ENCODE assay signal across 20 cellular contexts in genomic region chr2:46303822-46304221, GRCh38. TPM values are rescaled to one million over a fixed set of nuclear protein-coding genes. Genes with fewer than 3 reads are reported as not detected.
DNase-seq lines count a peak whose midpoint lies in the region; ATAC-seq, FAIRE-seq and TF ChIP-seq lines count a peak whose summit lies in the region.
"Had no signal": no experiment of that assay in that cellular context is flagged by ENCODE, and none has a peak within 500 bp of the region (broad histone marks: within the 10 kb centered on the region; RNA-seq: fewer than 3 reads in every experiment).

No MANE protein-coding gene starts in this region.

- H3K27me3 ChIP-seq in right atrium auricular region = no peaks in the 10 kb centered on the region
- no peaks in the 10 kb centered on the region for H3K27me3 ChIP-seq in duodenal mucosa (ENCODE audit: control insufficient read depth in 1 of 2, insufficient read depth in 2 of 2, low read length in 2 of 2)
- H3K27me3 ChIP-seq in mucosa of rectum (ENCODE audit: control insufficient read depth in 2 of 2, insufficient read depth in 2 of 2, low read length in 2 of 2) = no peaks in the 10 kb centered on the region
- no peaks in the 10 kb centered on the region for H3K27me3 ChIP-seq in tibial nerve
- H3K27me3 ChIP-seq: MG63 had no signal

- H3K36me3 ChIP-seq in right atrium auricular region = no peaks in the 10 kb centered on the region
- H3K36me3 ChIP-seq in duodenal mucosa (ENCODE audit: control insufficient read depth in 1 of 2, insufficient read depth in 2 of 2, low read length in 2 of 2) = peaks cover 0 to 6% of the 10 kb centered on the region in 2 donors
- H3K36me3 ChIP-seq in mucosa of rectum (ENCODE audit: control insufficient read depth in 2 of 2, insufficient read depth in 2 of 2, low read length in 2 of 2) = peaks cover 3% of the 10 kb centered on the region in 2 donors
- H3K36me3 ChIP-seq in tibial nerve = no peaks in the 10 kb centered on the region
- H3K36me3 ChIP-seq: cardiac muscle cell had no signal

- ATAC-seq in left ventricle myocardium superior = no peak
- no peak for ATAC-seq in HG03025 (IDR thresholded peaks at IDR 0.05; ENCODE audit: low FRiP score, unreplicated experiment)
- ATAC-seq: stimulated activated naive CD8-positive, alpha-beta T cell treated with anti-CD3 and anti-CD28 coated beads, Interleukin-15, amount 100 ng/mL, for 72 hours had no signal

- no peak overlapping the region for H3K9ac ChIP-seq in duodenal mucosa (ENCODE audit: low read depth in 1 of 2, low read length in 2 of 2)
- H3K9ac ChIP-seq in mucosa of rectum (ENCODE audit: low read depth in 1 of 2, low read length in 2 of 2) = no peak overlapping the region

- H3K9me3 ChIP-seq in right atrium auricular region (no peaks in the 10 kb centered on the region), duodenal mucosa (ENCODE audit: control insufficient read depth in 1 of 2, low read length in 2 of 2) (no peaks in the 10 kb centered on the region), mucosa of rectum (ENCODE audit: control insufficient read depth in 2 of 2, low read length in 2 of 2) (no peaks in the 10 kb centered on the region), tibial nerve (no peaks in the 10 kb centered on the region)
- H3K9me3 ChIP-seq: MG63 had no signal

- H3K4me1 ChIP-seq in right atrium auricular region = peaks cover 0 to 79% of the 10 kb centered on the region in 2 donors
- H3K4me1 ChIP-seq in duodenal mucosa (ENCODE audit: control insufficient read depth in 1 of 2, insufficient read depth in 2 of 2, low read length in 2 of 2) = peaks cover 71 to 81% of the 10 kb centered on the region in 2 donors
- H3K4me1 ChIP-seq in mucosa of rectum (ENCODE audit: control insufficient read depth in 2 of 2, insufficient read depth in 2 of 2, low read length in 2 of 2) = peaks cover 39 to 77% of the 10 kb centered on the region in 2 donors
- H3K4me1 ChIP-seq in tibial nerve = peaks cover 0 to 36% (median 25%) of the 10 kb centered on the region in 4 donors

- H3K4me3 ChIP-seq in right atrium auricular region (peak overlapping the region in 1 of 2 donors; percentile 91), duodenal mucosa (ENCODE audit: low read depth in 1 of 2, low read length in 2 of 2) (peak overlapping the region in 1 of 2 donors; percentile 8), mucosa of rectum (ENCODE audit: low read length in 2 of 2) (no peak overlapping the region), tibial nerve (no peak overlapping the region)
- H3K4me3 ChIP-seq: cardiac muscle cell, MG63, PC-9 had no signal

- DNase-seq in right atrium auricular region (ENCODE audit: low spot score) (no peak), left ventricle myocardium superior (no peak), tibial nerve (ENCODE audit: low spot score in 2 of 2) (no peak), GM19239 (ENCODE audit: insufficient read length, low spot score) (no peak), NCI-H2227 treated with DMSO at 0.1 percent for 48 hours (lab: John Stamatoyannopoulos, UW) (no peak)
- DNase-seq: activated CD4-positive, alpha-beta T cell treated with anti-CD3 and anti-CD28 coated beads for 1 hour; activated CD8-positive, alpha-beta memory T cell treated with anti-CD3 and anti-CD28 coated beads for 24 hours; activated naive CD8-positive, alpha-beta T cell treated with anti-CD3 and anti-CD28 coated beads for 36 hours; effector memory CD4-positive, alpha-beta T cell; mesenchymal stem cell; MG63; PC-9; small intestine; stimulated activated CD4-positive, alpha-beta T cell treated with anti-CD3 and anti-CD28 coated beads, Interleukin-4, amount 100 ng/mL, for 1 hour; stimulated activated naive CD8-positive, alpha-beta T cell treated with anti-CD3 and anti-CD28 coated beads, Interleukin-15, amount 100 ng/mL, for 72 hours had no signal

- H3K27ac ChIP-seq in right atrium auricular region (peak overlapping the region; percentile 94 to 98), duodenal mucosa (ENCODE audit: low read depth, low read length) (peak overlapping the region; percentile 18), mucosa of rectum (ENCODE audit: low read depth in 2 of 2, low read length in 2 of 2) (peak overlapping the region; percentile 39 to 41), tibial nerve (no peak overlapping the region)
- H3K27ac ChIP-seq: cardiac muscle cell, PC-9 had no signal

- no peak for TF ChIP-seq EP300 in tibial nerve (IDR thresholded peaks at IDR 0.05)

- FAIRE-seq in GM19239 (lab: Jason Lieb, UNC) = no peak
- FAIRE-seq: GM12892, small intestine had no signal

- WGBS in tibial nerve, 2 donors = 84 to 90% methylated on average over 5 of the region's 5 CpGs

- TF ChIP-seq POLR2A in tibial nerve (IDR thresholded peaks at IDR 0.05) = no peak

- intact Hi-C loops in left ventricle myocardium superior (cut with micrococcal nuclease) = loop anchor here (10.0 kb wide), 1 partner anchor 51 kb away; no protein-coding TSS in a partner anchor

- TF ChIP-seq CTCF in right atrium auricular region (IDR thresholded peaks at IDR 0.05) (no peak), tibial nerve (IDR thresholded peaks at IDR 0.05) (no peak)

RNA-seq across cellular contexts. Expression of gene EPAS1, which starts 6.6 kb away (rescaled TPM):
- total RNA-seq in right atrium auricular region (100 to 1,000 TPM; 257 to 311 TPM), left ventricle myocardium superior (212 TPM), tibial nerve (100 to 1,000 TPM; 110 to 451 (median 231) TPM)

Comparison
In these comparisons a context has a peak if more than half of its experiments do, and no peak if none do; other contexts are left out.
1. H3K27ac ChIP-seq: peak in right atrium auricular region (2 of 2), duodenal mucosa (single experiment) and mucosa of rectum (2 of 2); none in tibial nerve (0 of 4).